Comparison of ENCODE assay signal across 29 cellular contexts in the genomic region with DNA sequence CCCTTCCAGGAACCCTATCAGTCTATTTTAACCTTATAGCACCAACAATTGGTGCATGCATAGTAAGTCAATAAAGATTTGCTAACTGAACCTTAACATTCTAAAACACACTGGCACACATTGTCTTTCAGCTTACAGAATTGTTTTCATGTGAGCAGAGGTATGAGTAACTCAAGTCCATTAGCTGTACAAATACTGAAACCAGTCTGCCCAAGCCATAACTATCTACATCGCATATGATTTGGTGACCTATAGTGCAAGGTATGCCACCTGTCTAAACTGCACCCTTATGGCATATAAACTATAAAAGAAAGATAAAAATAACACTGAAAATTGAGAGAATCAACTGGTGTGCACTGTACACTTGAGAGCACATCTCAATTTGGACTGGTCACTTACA.
"Had no signal": no experiment of that assay in that cellular context is flagged by ENCODE, and none has a peak within 500 bp of the region (broad histone marks: within the 10 kb centered on the region; RNA-seq: fewer than 3 reads in every experiment).

No MANE protein-coding gene starts in this region.

- H3K9me3 ChIP-seq: ascending aorta had no signal

- H3K4me1 ChIP-seq: ascending aorta had no signal

- ATAC-seq: activated CD8-positive, alpha-beta memory T cell treated with anti-CD3 and anti-CD28 coated beads, Interleukin-2, amount 10 ng/mL, durations not matched to agents 7 days and 5 days; activated CD8-positive, alpha-beta T cell treated with anti-CD3 and anti-CD28 coated beads, Interleukin-2, amount 10 ng/mL, durations not matched to agents 7 days and 5 days; activated naive CD8-positive, alpha-beta T cell treated with anti-CD3 and anti-CD28 coated beads, Interleukin-2, amount 50 U/mL, for 24 hours; activated T-cell treated with anti-CD3 and anti-CD28 coated beads, Interleukin-2, amount 50 U/mL, for 4 hours had no signal

- H3K27me3 ChIP-seq: ascending aorta, cardiac muscle cell had no signal

- DNase-seq: activated B cell treated with CpG ODN at 0.5 μM for 24 hours; activated CD4-positive, alpha-beta memory T cell treated with anti-CD3 and anti-CD28 coated beads, Interleukin-2, amount 10 ng/mL, durations not matched to agents 7 days and 5 days; activated CD4-positive, alpha-beta T cell treated with anti-CD3 and anti-CD28 coated beads for 4 hours; activated CD4-positive, alpha-beta T cell treated with anti-CD3 and anti-CD28 coated beads, Interleukin-2, amount 10 ng/mL, durations not matched to agents 24 days and 14 days; activated CD4-positive, alpha-beta T cell treated with anti-CD3 and anti-CD28 coated beads, Interleukin-2, amount 50 U/mL, for 48 hours; activated CD4-positive, CD25-positive, alpha-beta regulatory T cell treated with anti-CD3 and anti-CD28 coated beads, Interleukin-2, amount 50 U/mL, for 72 hours; activated CD8-positive, alpha-beta memory T cell treated with anti-CD3 and anti-CD28 coated beads for 24 hours; activated CD8-positive, alpha-beta memory T cell treated with anti-CD3 and anti-CD28 coated beads, Interleukin-2, amount 10 ng/mL, durations not matched to agents 7 days and 5 days; activated CD8-positive, alpha-beta memory T cell treated with anti-CD3 and anti-CD28 coated beads, Interleukin-2, amount 50 U/mL, for 48 hours; activated CD8-positive, alpha-beta T cell treated with anti-CD3 and anti-CD28 coated beads, Interleukin-2, amount 10 ng/mL, durations not matched to agents 7 days and 5 days; activated effector memory CD4-positive, alpha-beta T cell treated with Interleukin-2 at 50 U/mL for 16 hours; activated gamma-delta T cell; activated naive CD4-positive, alpha-beta T cell treated with anti-CD3 and anti-CD28 coated beads, Interleukin-2, amount 10 ng/mL, durations not matched to agents 7 days and 5 days; activated naive CD4-positive, alpha-beta T cell treated with Interleukin-2 at 50 U/mL for 16 hours; activated naive CD8-positive, alpha-beta T cell treated with anti-CD3 and anti-CD28 coated beads, Interleukin-2, amount 10 ng/mL, durations not matched to agents 7 days and 5 days; activated naive CD8-positive, alpha-beta T cell treated with anti-CD3 and anti-CD28 coated beads, Interleukin-2, amount 50 U/mL, for 24 hours; activated T-cell treated with anti-CD3 and anti-CD28 coated beads, Interleukin-2, amount 50 U/mL, for 4 hours; amygdala; anterior cingulate cortex; caudate nucleus; cerebellar nuclear complex; T-helper 1 cell; T-helper 2 cell; T-helper 9 cell had no signal

- H3K4me3 ChIP-seq: ascending aorta, cardiac muscle cell had no signal

- H3K27ac ChIP-seq: ascending aorta, cardiac muscle cell, VCaP had no signal

- FAIRE-seq: bronchial epithelial cell, TTC549 had no signal
